In the genomic region with DNA sequence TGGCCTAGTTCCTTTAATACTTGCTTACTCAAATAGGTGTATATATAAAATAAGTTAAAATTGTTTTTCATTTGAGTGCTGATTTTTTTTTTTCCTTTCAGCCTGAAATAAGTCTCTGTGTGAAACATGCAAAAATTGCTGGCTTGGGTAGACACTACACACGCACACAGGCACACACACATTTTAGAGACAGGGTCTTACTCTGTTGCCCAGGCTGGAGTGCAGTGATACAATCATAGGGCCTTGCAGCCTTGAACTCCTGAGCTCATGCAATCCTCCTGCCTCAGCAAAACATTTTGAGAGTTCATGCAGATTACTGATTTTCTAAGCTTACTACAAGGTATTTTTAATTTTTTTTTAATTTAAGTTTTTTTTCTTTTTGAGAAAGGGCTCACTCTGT, we compare ENCODE assay signal across 9 cellular contexts. TPM values are rescaled to one million over a fixed set of nuclear protein-coding genes. Genes with fewer than 3 reads are reported as not detected.
"Had no signal": no experiment of that assay in that cellular context is flagged by ENCODE, and none has a peak within 500 bp of the region (broad histone marks: within the 10 kb centered on the region; RNA-seq: fewer than 3 reads in every experiment).

No MANE protein-coding gene starts in this region.

- FAIRE-seq: G401.6, GM12878, GM12891, GM12892, GM18507, GM19239 had no signal

- ATAC-seq: GM12878 had no signal

- H3K4me3 ChIP-seq: GM12878 had no signal

- DNase-seq: GDM1, GF-D8 had no signal

RNA-seq across cellular contexts. Expression of gene ADIPOQ, which starts 23.6 kb away (rescaled TPM):
- total RNA-seq: G401, GM12878 had no signal
- polyA plus RNA-seq: GM12878 had no signal
